In the genomic region with DNA sequence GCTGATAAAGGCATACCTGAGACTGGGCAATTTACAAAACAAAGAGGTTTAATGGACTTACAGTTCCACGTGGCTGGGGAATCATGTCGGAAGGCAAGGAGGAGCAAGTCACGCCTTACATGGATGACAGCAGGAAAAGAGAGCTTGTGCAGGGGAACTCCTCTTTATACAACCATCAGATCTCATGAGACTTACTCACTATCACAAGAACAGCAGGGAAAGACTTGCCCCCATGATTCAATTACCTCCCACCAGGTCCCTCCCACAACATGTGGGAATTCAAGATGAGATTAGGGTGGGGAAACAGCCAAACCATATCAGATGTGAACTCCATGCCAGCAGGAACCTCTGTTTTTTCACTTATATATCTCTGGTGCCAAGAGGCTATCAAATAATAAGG, we compare ENCODE assay signal across 7 cellular contexts. TPM values are rescaled to one million over a fixed set of nuclear protein-coding genes. Genes with fewer than 3 reads are reported as not detected.
A peak's percentile ranks its signal among the peaks of the same experiment; 100 is the strongest.
DNase-seq lines count a peak whose midpoint lies in the region; ATAC-seq, FAIRE-seq and TF ChIP-seq lines count a peak whose summit lies in the region.
"Not testable (repeated sequence)": the region's sequence is repeated elsewhere in the genome, so short reads cannot be mapped to it uniquely, and the experiment has no call there.

No MANE protein-coding gene starts in this region.

- ATAC-seq in SK-N-SH treated with all-trans-retinoic acid at 6 μM for 48 hours, result not testable (repeated sequence)

- H3K79me1 ChIP-seq in H1 (ENCODE audit: low read depth, low read length), result not testable (repeated sequence)

- DNase-seq in BE2C, result peak; percentile 10
- DNase-seq in ascending aorta (ENCODE audit: low spot score in 2 of 2); H1 (ENCODE audit: low read depth in 1 of 2, low spot score in 2 of 2); osteoblast (ENCODE audit: insufficient read length, low spot score, missing footprints); tibial artery: not testable (repeated sequence)

- not testable (repeated sequence) for H3K23me2 ChIP-seq in H1 (ENCODE audit: low read depth, low read length)

- H3K18ac ChIP-seq in H1 (ENCODE audit: extremely low read depth, low read length), result not testable (repeated sequence)

- not testable (repeated sequence) for H4K5ac ChIP-seq in H1 (ENCODE audit: insufficient read length, low read depth, low read length)

- TF ChIP-seq EP300 in H1 (IDR thresholded peaks at IDR 0.05; ENCODE audit: borderline replicate concordance in 1 of 2, low read depth in 2 of 2, low read length in 2 of 2), result not testable (repeated sequence)

- not testable (repeated sequence) for H3K79me2 ChIP-seq in H1 (ENCODE audit: control insufficient read depth in 1 of 2, insufficient read depth in 2 of 2, low read length in 2 of 2); osteoblast (ENCODE audit: insufficient read depth, low read length)

- peak overlapping the region; percentile 16 for H3K9ac ChIP-seq in HUES6 (ENCODE audit: low read length)
- H3K9ac ChIP-seq in H1 (replicated peaks in 1 of 4; ENCODE audit: extremely low read depth in 1 of 4, low read depth in 3 of 4, low read length in 3 of 4), result not testable (repeated sequence)

- not testable (repeated sequence) for H4K20me1 ChIP-seq in H1 (replicated peaks in 1 of 2; ENCODE audit: control insufficient read depth in 1 of 2, insufficient read depth in 2 of 2, low read length in 2 of 2); osteoblast (ENCODE audit: insufficient read depth, low read length)

- not testable (repeated sequence) for H2BK20ac ChIP-seq in H1 (ENCODE audit: low read length)

- intact Hi-C loops in ascending aorta (cut with DNase I); tibial artery (cut with DNase I; ENCODE audit: low total_unique reads): not testable (repeated sequence)

- WGBS in H1 (ENCODE audit: extremely low coverage in 1 of 2, insufficient coverage in 1 of 2, insufficient read length in 1 of 2, insufficient replicate concordance in 2 of 2, low coverage in 1 of 2, low lambda C conversion rate in 2 of 2, missing lambda C conversion rate in 1 of 2), 2 experiments, result 74% methylated on average over 3 of the region's 3 CpGs; no CpG with 5 or more reads in 1 of the 2 experiments

- H3K4ac ChIP-seq in H1 (replicated peaks; ENCODE audit: insufficient read length, low read depth, low read length), result not testable (repeated sequence)

- 0 out of 2 replicates have a peak overlapping the region, but pooled peaks have one; percentile 9 for H2BK12ac ChIP-seq in H1 (ENCODE audit: low read depth, low read length)

- H2AFZ ChIP-seq in H1 (ENCODE audit: low read length); osteoblast (ENCODE audit: low read length): not testable (repeated sequence)

- CTCF ChIA-PET in H1 (lab: Charles Lee; ENCODE audit: partially characterized antibody), result interaction anchor here (1.1 to 1.7 kb wide), 3 partner anchors 12 to 23 kb away, joined by 3 to 4 read pairs (median 3); no protein-coding TSS in a partner anchor

- not testable (repeated sequence) for H4K8ac ChIP-seq in H1 (ENCODE audit: extremely low read depth, insufficient read depth, low read length)

- not testable (repeated sequence) for TF ChIP-seq POLR2A in H1 (IDR thresholded peaks at IDR 0.05; ENCODE audit: control extremely low read depth in 1 of 2, low read depth in 2 of 2, low read length in 2 of 2)

- POLR2A ChIA-PET in H1 (lab: Charles Lee; ENCODE audit: partially characterized antibody), result interaction anchor here (1.0 to 2.1 kb wide), 7 partner anchors 18 to 61 kb away, joined by 3 to 10 read pairs (median 5); a partner anchor contains a TSS

- H3K4me2 ChIP-seq in H1 (ENCODE audit: insufficient read depth in 1 of 2, low read depth in 2 of 2, low read length in 2 of 2); osteoblast (ENCODE audit: insufficient read depth, low read length): not testable (repeated sequence)

- not testable (repeated sequence) for H3K27me3 ChIP-seq in BE2C; HUES6 (ENCODE audit: control insufficient read depth, insufficient read depth, low read length); ascending aorta; H1 (replicated peaks in 1 of 4; ENCODE audit: control insufficient read depth in 3 of 4, extremely low read depth in 1 of 4, insufficient read depth in 3 of 4, low read length in 3 of 4); osteoblast (ENCODE audit: insufficient read depth, low read length); tibial artery

- not testable (repeated sequence) for H3K9me3 ChIP-seq in BE2C; ascending aorta; H1 (ENCODE audit: insufficient read depth in 2 of 2, low read depth in 1 of 2, low read length in 1 of 2); osteoblast (ENCODE audit: low read depth, low read length); tibial artery
- peaks cover 17% of the 10 kb centered on the region; the same call in 1 of the 2 replicates for H3K9me3 ChIP-seq in HUES6 (ENCODE audit: control insufficient read depth, insufficient read depth, low read depth, low read length)

- H3K36me3 ChIP-seq in BE2C; HUES6 (ENCODE audit: control insufficient read depth, insufficient read depth, low read length); ascending aorta; H1 (ENCODE audit: control insufficient read depth in 2 of 4, insufficient read depth in 4 of 4, low read length in 3 of 4); osteoblast (ENCODE audit: insufficient read depth, low read length); tibial artery: not testable (repeated sequence)

- not testable (repeated sequence) for H2BK15ac ChIP-seq in H1 (ENCODE audit: low read length)

- FAIRE-seq in H1 (lab: Jason Lieb, UNC), result not testable (repeated sequence)

- not testable (repeated sequence) for TF ChIP-seq CTCF in BE2C (IDR thresholded peaks at IDR 0.05; ENCODE audit: low read depth, low read length); ascending aorta (IDR thresholded peaks at IDR 0.05); H1 (IDR thresholded peaks at IDR 0.05; ENCODE audit: control extremely low read depth in 1 of 3, insufficient read depth in 1 of 3, low read depth in 1 of 3, low read length in 3 of 3); osteoblast (IDR thresholded peaks at IDR 0.05; ENCODE audit: extremely low read depth, low read depth, low read length); tibial artery (IDR thresholded peaks at IDR 0.05)

- H3K4me3 ChIP-seq in BE2C (ENCODE audit: low read depth, low read length); HUES6 (ENCODE audit: low read depth, low read length); ascending aorta; H1 (ENCODE audit: extremely low read depth in 1 of 4, insufficient read depth in 2 of 4, low read depth in 3 of 4, low read length in 4 of 4); osteoblast (ENCODE audit: insufficient read depth, low read length); tibial artery: not testable (repeated sequence)

- H3K27ac ChIP-seq in HUES6 (ENCODE audit: low read depth, low read length); H1 (ENCODE audit: low read depth, low read length): not testable (repeated sequence)
- H3K27ac ChIP-seq in ascending aorta (peak overlapping the region; percentile 50 to 67), osteoblast (ENCODE audit: low read depth, low read length) (peak overlapping the region; percentile 14), tibial artery (peak overlapping the region; percentile 56 to 57)

- not testable (repeated sequence) for TF ChIP-seq RAD21 in H1 (IDR thresholded peaks at IDR 0.05 in 1 of 2, conservative IDR thresholded peaks at IDR 0.05 in 1 of 2; ENCODE audit: low read depth in 2 of 2, low read length in 2 of 2)

- H3K4me1 ChIP-seq in BE2C; ascending aorta; H1 (replicated peaks in 1 of 4; ENCODE audit: control insufficient read depth in 3 of 4, insufficient read depth in 4 of 4, low read length in 3 of 4); osteoblast (ENCODE audit: insufficient read depth, low read length): not testable (repeated sequence)
- peaks cover 14% of the 10 kb centered on the region for H3K4me1 ChIP-seq in HUES6 (ENCODE audit: control insufficient read depth, insufficient read depth, low read length)
- peaks cover 0 to 21% (median 11%) of the 10 kb centered on the region in 4 donors for H3K4me1 ChIP-seq in tibial artery

- peak overlapping the region; percentile 44; the same call in 1 of the 2 replicates for H2BK5ac ChIP-seq in H1 (ENCODE audit: low read depth, low read length)

- H2AK5ac ChIP-seq in H1 (ENCODE audit: low read depth, low read length), result not testable (repeated sequence)

- H3K56ac ChIP-seq in H1 (replicated peaks; ENCODE audit: insufficient read length, low read depth, low read length), result not testable (repeated sequence)

- not testable (repeated sequence) for H4K91ac ChIP-seq in H1 (replicated peaks; ENCODE audit: insufficient read length, low read length)

- not testable (repeated sequence) for H3K23ac ChIP-seq in H1 (ENCODE audit: insufficient read length)

- H3K14ac ChIP-seq in H1 (ENCODE audit: insufficient read length), result not testable (repeated sequence)

- not testable (repeated sequence) for H2BK120ac ChIP-seq in H1 (replicated peaks; ENCODE audit: low read depth, low read length)

RNA-seq across cellular contexts. Expression of a gene that starts 34.8 kb away (rescaled TPM):
- 64.5 TPM for polyA plus RNA-seq in BE2C (2012; ENCODE audit: insufficient read depth, insufficient read length, low read depth)
- 161 TPM for total RNA-seq in ascending aorta
- total RNA-seq in H1 (2021; fragmentation: NEBNext Ultra II Directional; extraction: Animal tissue kit (Norgen Biotek cat#: 25700)), result 240 and 241 TPM in 2 replicates
- 132 and 143 TPM in 2 replicates for polyA plus RNA-seq in H1 (2011; rRNA removed)
- polyA plus RNA-seq in H1 (2011; cell fraction: cytosol; rRNA removed), result 148 TPM
- polyA plus RNA-seq in H1 (2011; cell fraction: nucleus; rRNA removed), result 482 TPM
- 101 to 122 TPM (median 117 TPM) in 4 replicates for polyA plus RNA-seq in H1 (2012, experiment 1 of 2)
- polyA plus RNA-seq in H1 (2012, experiment 2 of 2), result 7.5 TPM
- polyA plus RNA-seq in H1 (2013, experiment 1 of 2), result 144 TPM
- 132 TPM for polyA plus RNA-seq in H1 (2013, experiment 2 of 2)
- polyA minus RNA-seq in H1 (2011; rRNA and poly(A)+ RNA removed), result 742 and 919 TPM in 2 replicates
- 169 TPM for polyA minus RNA-seq in H1 (2011; cell fraction: cytosol; rRNA and poly(A)+ RNA removed)
- 575 TPM for polyA minus RNA-seq in H1 (2011; cell fraction: nucleus; rRNA and poly(A)+ RNA removed)
- 49.6 and 51.6 TPM in 2 replicates for total RNA-seq in osteoblast
